Comparison of ENCODE assay signal across 21 cellular contexts in the genomic region with DNA sequence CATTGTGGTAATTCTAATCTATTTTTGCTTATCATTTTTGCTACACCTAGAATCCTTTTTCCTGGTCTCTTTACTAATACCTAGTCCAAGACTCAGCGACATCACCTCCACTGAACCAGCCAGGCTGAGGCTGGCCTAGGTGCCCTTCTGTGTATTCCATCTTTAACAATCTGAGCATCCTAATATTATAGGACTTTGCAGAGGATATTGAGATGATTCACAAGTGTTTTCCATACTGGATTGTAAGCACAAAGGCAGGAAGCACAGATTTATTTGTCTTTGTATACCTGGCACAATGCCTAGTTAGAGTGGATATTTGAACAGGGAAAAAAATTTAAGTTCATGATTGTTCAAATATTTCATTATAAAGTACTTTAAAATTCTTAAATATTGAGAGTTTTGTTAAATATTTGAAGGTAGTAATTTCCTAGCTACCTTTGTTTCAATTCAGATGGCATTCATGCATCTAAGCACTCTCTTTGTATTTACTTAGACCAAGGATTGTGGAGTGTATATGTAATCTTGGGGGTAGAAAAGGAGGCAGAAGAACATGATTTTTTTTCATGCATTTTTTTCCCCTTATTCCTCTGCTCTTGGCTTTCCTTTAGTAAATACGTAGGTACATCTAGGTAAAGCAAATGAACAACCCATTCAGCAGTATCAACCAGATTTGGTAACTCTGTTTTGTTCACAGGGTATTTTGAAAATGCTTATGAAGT. TPM values are rescaled to one million over a fixed set of nuclear protein-coding genes. Genes with fewer than 3 reads are reported as not detected.
A peak's percentile ranks its signal among the peaks of the same experiment; 100 is the strongest.
DNase-seq lines count a peak whose midpoint lies in the region; ATAC-seq, FAIRE-seq and TF ChIP-seq lines count a peak whose summit lies in the region.
"Had no signal": no experiment of that assay in that cellular context is flagged by ENCODE, and none has a peak within 500 bp of the region (broad histone marks: within the 10 kb centered on the region; RNA-seq: fewer than 3 reads in every experiment).

No MANE protein-coding gene starts in this region.

- dilution Hi-C loops in mammary epithelial cell (cut with HindIII; ENCODE audit: low sequenced_read_pairs) = no loop called here

- peaks cover 7% of the 10 kb centered on the region for H3K4me1 ChIP-seq in mammary epithelial cell (ENCODE audit: insufficient read depth, low read length)
- H3K4me1 ChIP-seq in esophagus muscularis mucosa = peaks cover 6 to 25% (median 12%) of the 10 kb centered on the region in 4 donors
- H3K4me1 ChIP-seq: vagina had no signal

- TF ChIP-seq CTCF in MCF 10A (IDR thresholded peaks at IDR 0.05; ENCODE audit: unreplicated experiment) = no peak
- no peak for TF ChIP-seq CTCF in mammary epithelial cell (conservative IDR thresholded peaks at IDR 0.05 in 1 of 2, IDR thresholded peaks at IDR 0.05 in 1 of 2; ENCODE audit: extremely low read depth in 1 of 2, insufficient read depth in 1 of 2, low read depth in 1 of 2, low read length in 2 of 2)
- TF ChIP-seq CTCF in esophagus muscularis mucosa (IDR thresholded peaks at IDR 0.05) = no peak

- H3K4me1 Mint-ChIP-seq in MCF 10A (ENCODE audit: insufficient read depth, unreplicated experiment) = peaks cover 4% of the 10 kb centered on the region
- peaks cover 4% of the 10 kb centered on the region for H3K4me1 Mint-ChIP-seq in activated naive CD8-positive, alpha-beta T cell treated with anti-CD3 and anti-CD28 coated beads for 36 hours
- H3K4me1 Mint-ChIP-seq: WTC11 had no signal

- in situ Hi-C loops in mammary epithelial cell (cut with MboI; ENCODE audit: low sequenced_read_pairs in 2 of 2) = no loop called here

- H3K27ac ChIP-seq in mammary epithelial cell (ENCODE audit: insufficient read depth, low read depth, low read length) (no peak overlapping the region), esophagus muscularis mucosa (replicated peaks in 1 of 4) (no peak overlapping the region)
- H3K27ac ChIP-seq: brain microvascular endothelial cell, left ventricle myocardium inferior, pancreas, vagina had no signal

- ATAC-seq in HG03460 (IDR thresholded peaks at IDR 0.05; ENCODE audit: unreplicated experiment) = no peak

- POLR2A ChIA-PET in MCF 10A (lab: Yijun Ruan, JAX) = interaction anchor here (1.2 kb wide), 2 partner anchors 17 to 19 kb away, joined by 3 read pairs; partner anchors contain the start of gene SMARCA5

- 100% methylated on average over 2 of the region's 2 CpGs for WGBS in mammary epithelial cell (ENCODE audit: low coverage, missing lambda C conversion rate)
- 86% methylated on average over 2 of the region's 2 CpGs for WGBS in esophagus muscularis mucosa

- H3K4me3 ChIP-seq in mammary epithelial cell (replicated peaks in 1 of 3; ENCODE audit: insufficient read depth in 1 of 3, low read depth in 2 of 3, low read length in 3 of 3) = no peak overlapping the region
- no peak overlapping the region for H3K4me3 ChIP-seq in esophagus muscularis mucosa
- H3K4me3 ChIP-seq: left ventricle myocardium inferior, pancreas, vagina had no signal

- no peak for TF ChIP-seq POLR2A in esophagus muscularis mucosa (IDR thresholded peaks at IDR 0.05; ENCODE audit: low read depth)

- H3K4me3 Mint-ChIP-seq in MCF 10A (ENCODE audit: unreplicated experiment) = no peak overlapping the region
- H3K4me3 Mint-ChIP-seq in activated naive CD8-positive, alpha-beta T cell treated with anti-CD3 and anti-CD28 coated beads for 36 hours = peak overlapping the region; percentile 32
- H3K4me3 Mint-ChIP-seq: T-helper 1 cell treated with Interleukin-12 subunit alpha and Interleukin-12 subunit beta and Interleukin-4 antibody, amounts not matched to agents 30 μg/mL and 1 μg/mL, for 36 hours; WTC11 had no signal

- FAIRE-seq in GM19239 (lab: Jason Lieb, UNC) = no peak
- FAIRE-seq: frontal cortex, pancreas had no signal

- peaks cover 85% of the 10 kb centered on the region for H3K36me3 Mint-ChIP-seq in MCF 10A (ENCODE audit: insufficient read depth, unreplicated experiment)
- peaks cover 16% of the 10 kb centered on the region for H3K36me3 Mint-ChIP-seq in activated naive CD8-positive, alpha-beta T cell treated with anti-CD3 and anti-CD28 coated beads for 36 hours

- H3K36me3 ChIP-seq in mammary epithelial cell (ENCODE audit: insufficient read depth, low read length) (peaks cover 53% of the 10 kb centered on the region), esophagus muscularis mucosa (peaks cover 60 to 95% (median 78%) of the 10 kb centered on the region in 4 donors)

- no peak overlapping the region for H3K4me2 ChIP-seq in mammary epithelial cell (ENCODE audit: insufficient read depth, low read depth, low read length)

- DNase-seq in MCF 10A (ENCODE audit: unreplicated experiment) (no peak), mammary epithelial cell (no peak), fibroblast of peridontal ligament (ENCODE audit: extremely low read depth) (peak; percentile 25), GM19239 (ENCODE audit: insufficient read length, low spot score) (no peak), esophagus muscularis mucosa (ENCODE audit: extremely low spot score) (no peak), NCI-H146 treated with DMSO at 0.1 percent for 48 hours (lab: John Stamatoyannopoulos, UW; ENCODE audit: unreplicated experiment) (no peak)
- no peak for DNase-seq in activated naive CD8-positive, alpha-beta T cell treated with anti-CD3 and anti-CD28 coated beads for 36 hours
- DNase-seq: activated effector memory CD4-positive, alpha-beta T cell treated with anti-CD3 and anti-CD28 coated beads, Interleukin-2, amount 50 U/mL, for 16 hours; brain microvascular endothelial cell; left ventricle myocardium inferior; NCI-H1930; NCI-H510A treated with DMSO at 0.1 percent for 48 hours; pancreas; SHP77 treated with DMSO at 0.1 percent for 48 hours; stimulated activated CD4-positive, alpha-beta T cell treated with anti-CD3 and anti-CD28 coated beads, Interleukin-1b, Interleukin-23, amount 100 ng/mL, for 48 hours had no signal

- H4K20me1 ChIP-seq in mammary epithelial cell (ENCODE audit: insufficient read depth, low read length) = no peaks in the 10 kb centered on the region

- peak overlapping the region; percentile 49 for H3K27ac Mint-ChIP-seq in MCF 10A (ENCODE audit: low read depth, unreplicated experiment)
- no peak overlapping the region for H3K27ac Mint-ChIP-seq in activated naive CD8-positive, alpha-beta T cell treated with anti-CD3 and anti-CD28 coated beads for 36 hours
- H3K27ac Mint-ChIP-seq: T-helper 1 cell treated with Interleukin-12 subunit alpha and Interleukin-12 subunit beta and Interleukin-4 antibody, amounts not matched to agents 30 μg/mL and 1 μg/mL, for 36 hours; WTC11 had no signal

- no peak overlapping the region for H2AFZ ChIP-seq in mammary epithelial cell (ENCODE audit: low read depth, low read length)

- no peak overlapping the region for H3K9ac ChIP-seq in mammary epithelial cell (ENCODE audit: insufficient read depth, low read length)

- H3K27me3 ChIP-seq in mammary epithelial cell (ENCODE audit: insufficient read depth, low read length) (no peaks in the 10 kb centered on the region), esophagus muscularis mucosa (no peaks in the 10 kb centered on the region)
- H3K27me3 ChIP-seq: brain microvascular endothelial cell, pancreas, vagina had no signal

- peaks cover 14% of the 10 kb centered on the region for H3K79me2 ChIP-seq in mammary epithelial cell (ENCODE audit: insufficient read depth, low read length)

- BruUV-seq in MCF 10A (replicated peaks; lab: Mats Ljungman, UMichigan) (no TSS peak), mammary epithelial cell (replicated peaks; lab: Mats Ljungman, UMichigan) (no TSS peak)

- H3K27me3 Mint-ChIP-seq in MCF 10A (ENCODE audit: insufficient read depth, unreplicated experiment) = no peaks in the 10 kb centered on the region
- H3K27me3 Mint-ChIP-seq in activated naive CD8-positive, alpha-beta T cell treated with anti-CD3 and anti-CD28 coated beads for 36 hours = no peaks in the 10 kb centered on the region
- H3K27me3 Mint-ChIP-seq: IgD-negative memory B cell had no signal

- no peaks in the 10 kb centered on the region for H3K9me3 ChIP-seq in mammary epithelial cell (replicated peaks; ENCODE audit: insufficient read depth, low read length)
- no peaks in the 10 kb centered on the region for H3K9me3 ChIP-seq in esophagus muscularis mucosa
- H3K9me3 ChIP-seq: left ventricle myocardium inferior, pancreas, vagina had no signal

- TF ChIP-seq EP300 in esophagus muscularis mucosa (IDR thresholded peaks at IDR 0.05) = no peak

- H3K9me3 Mint-ChIP-seq in MCF 10A (ENCODE audit: unreplicated experiment) = no peaks in the 10 kb centered on the region
- H3K9me3 Mint-ChIP-seq in activated naive CD8-positive, alpha-beta T cell treated with anti-CD3 and anti-CD28 coated beads for 36 hours = no peaks in the 10 kb centered on the region
- H3K9me3 Mint-ChIP-seq: IgD-negative memory B cell; T-helper 1 cell treated with Interleukin-12 subunit alpha and Interleukin-12 subunit beta and Interleukin-4 antibody, amounts not matched to agents 30 μg/mL and 1 μg/mL, for 36 hours; WTC11 had no signal

- intact Hi-C loops in MCF 10A (cut with micrococcal nuclease) (no loop called here), mammary epithelial cell (cut with micrococcal nuclease) (no loop called here), esophagus muscularis mucosa (cut with DNase I) (loop anchor here (10.0 kb wide), 1 partner anchor 1583 kb away; no protein-coding TSS in a partner anchor)

- CTCF ChIA-PET in MCF 10A (lab: Yijun Ruan, JAX) (interaction anchor here (0.6 to 2.4 kb wide), 16 partner anchors 9 to 1577 kb away, joined by 3 to 14 read pairs (median 3); no protein-coding TSS in a partner anchor), mammary epithelial cell (lab: Charles Lee; ENCODE audit: low non-redundant PET) (no interaction called here)

RNA-seq across cellular contexts. Expression of gene SMARCA5, which starts 18.4 kb away (rescaled TPM):
- total RNA-seq in MCF 10A (2022) (47.2 and 49.0 TPM in 2 replicates), mammary epithelial cell (10 to 100 TPM; 32.2 to 36.4 TPM), esophagus muscularis mucosa (10 to 100 TPM; 38.0 to 59.8 (median 46.3) TPM)
- 11.8 TPM for polyA plus RNA-seq in mammary epithelial cell
- polyA minus RNA-seq in mammary epithelial cell = 26.7 TPM
- 10 to 100 TPM; 68.2 to 68.5 TPM for total RNA-seq in activated naive CD8-positive, alpha-beta T cell treated with anti-CD3 and anti-CD28 coated beads for 36 hours
